ENCODE assay signal across 1 cellular context in the genomic region with DNA sequence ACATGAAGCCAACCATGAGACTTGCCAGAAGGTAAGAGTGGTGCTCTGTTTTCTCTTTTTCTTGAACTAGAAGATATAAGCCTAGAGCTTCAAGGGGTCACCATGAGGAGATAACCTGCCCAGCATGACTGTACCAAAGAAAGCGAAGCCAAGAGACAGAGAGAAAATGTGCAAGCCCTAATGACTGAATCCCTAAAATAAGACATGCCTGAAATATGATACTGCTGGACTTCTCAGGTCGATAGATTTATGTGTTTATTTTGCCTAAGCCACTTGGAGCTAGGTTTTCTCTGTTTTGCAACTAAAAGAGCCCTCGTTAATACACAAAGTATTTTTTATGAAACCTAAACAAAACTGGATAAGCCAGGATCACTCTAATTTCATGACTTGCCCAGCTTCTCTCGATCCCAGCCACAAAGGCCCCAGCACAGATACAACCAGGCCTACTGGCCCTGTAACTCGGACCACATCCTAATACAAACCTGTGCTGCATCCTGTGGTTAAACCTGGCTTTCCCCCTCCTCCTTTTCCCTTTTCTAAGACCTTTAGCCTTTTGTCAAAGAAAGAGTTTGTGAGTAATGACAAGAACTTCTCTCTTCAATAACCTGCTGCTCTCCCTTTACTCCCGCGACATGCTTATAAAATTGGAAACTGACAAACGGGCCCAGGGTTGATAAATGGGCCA.
TF ChIP-seq lines count a peak whose summit lies in the region.

No MANE protein-coding gene starts in this region.

TF ChIP-seq in HCT116, 20 proteins besides CTCF, POLR2A, EP300 and RAD21 (continued from another document):
- TF ChIP-seq, protein P1, sequence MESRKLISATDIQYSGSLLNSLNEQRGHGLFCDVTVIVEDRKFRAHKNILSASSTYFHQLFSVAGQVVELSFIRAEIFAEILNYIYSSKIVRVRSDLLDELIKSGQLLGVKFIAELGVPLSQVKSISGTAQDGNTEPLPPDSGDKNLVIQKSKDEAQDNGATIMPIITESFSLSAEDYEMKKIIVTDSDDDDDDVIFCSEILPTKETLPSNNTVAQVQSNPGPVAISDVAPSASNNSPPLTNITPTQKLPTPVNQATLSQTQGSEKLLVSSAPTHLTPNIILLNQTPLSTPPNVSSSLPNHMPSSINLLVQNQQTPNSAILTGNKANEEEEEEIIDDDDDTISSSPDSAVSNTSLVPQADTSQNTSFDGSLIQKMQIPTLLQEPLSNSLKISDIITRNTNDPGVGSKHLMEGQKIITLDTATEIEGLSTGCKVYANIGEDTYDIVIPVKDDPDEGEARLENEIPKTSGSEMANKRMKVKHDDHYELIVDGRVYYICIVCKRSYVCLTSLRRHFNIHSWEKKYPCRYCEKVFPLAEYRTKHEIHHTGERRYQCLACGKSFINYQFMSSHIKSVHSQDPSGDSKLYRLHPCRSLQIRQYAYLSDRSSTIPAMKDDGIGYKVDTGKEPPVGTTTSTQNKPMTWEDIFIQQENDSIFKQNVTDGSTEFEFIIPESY (IDR thresholded peaks at IDR 0.05; ENCODE audit: extremely low read depth, insufficient replicate concordance, low read length): no peak
- no peak for TF ChIP-seq EZH2 (IDR thresholded peaks at IDR 0.05)
- no peak for TF ChIP-seq POLR2AphosphoS5 (IDR thresholded peaks at IDR 0.05; ENCODE audit: low read depth, low read length)
- no peak for TF ChIP-seq ELF1 (IDR thresholded peaks at IDR 0.05; ENCODE audit: borderline replicate concordance, low read depth)
- TF ChIP-seq ZFX (IDR thresholded peaks at IDR 0.05): no peak
- TF ChIP-seq, protein P2, sequence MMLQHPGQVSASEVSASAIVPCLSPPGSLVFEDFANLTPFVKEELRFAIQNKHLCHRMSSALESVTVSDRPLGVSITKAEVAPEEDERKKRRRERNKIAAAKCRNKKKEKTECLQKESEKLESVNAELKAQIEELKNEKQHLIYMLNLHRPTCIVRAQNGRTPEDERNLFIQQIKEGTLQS (IDR thresholded peaks at IDR 0.05): no peak
- no peak for TF ChIP-seq REST (IDR thresholded peaks at IDR 0.05; ENCODE audit: low read depth)
- no peak for TF ChIP-seq CBX3 (IDR thresholded peaks at IDR 0.05; ENCODE audit: low read depth)
- TF ChIP-seq ZNF274 (IDR thresholded peaks at IDR 0.05; ENCODE audit: low read depth, low read length): no peak
- TF ChIP-seq SIN3A (IDR thresholded peaks at IDR 0.05; ENCODE audit: low read depth): no peak
